ENCODE assay signal across 21 cellular contexts in genomic region chr2:82538590-82538989, GRCh38.
A peak's percentile ranks its signal among the peaks of the same experiment; 100 is the strongest.
DNase-seq lines count a peak whose midpoint lies in the region; ATAC-seq and TF ChIP-seq lines count a peak whose summit lies in the region.
"Had no signal": no experiment of that assay in that cellular context is flagged by ENCODE, and none has a peak within 500 bp of the region (broad histone marks: within the 10 kb centered on the region; RNA-seq: fewer than 3 reads in every experiment).

No MANE protein-coding gene starts in this region.

- no peak overlapping the region for H3K9ac ChIP-seq in OCI-LY3 (ENCODE audit: low read length)
- H3K9ac ChIP-seq: BLaER1 had no signal

- H3K9me3 ChIP-seq in left ventricle myocardium inferior (replicated peaks) = no peaks in the 10 kb centered on the region
- H3K9me3 ChIP-seq in OCI-LY3 (ENCODE audit: insufficient read depth, low read length) = no peaks in the 10 kb centered on the region
- H3K9me3 ChIP-seq: BE2C, BLaER1 had no signal

- H4K20me1 ChIP-seq in OCI-LY3 (ENCODE audit: insufficient read depth, low read length) = no peaks in the 10 kb centered on the region
- H4K20me1 ChIP-seq: BLaER1 had no signal

- H3K27ac ChIP-seq in left ventricle myocardium inferior (replicated peaks) = peak overlapping the region; percentile 49
- H3K27ac ChIP-seq in OCI-LY3 (ENCODE audit: low read length) = no peak overlapping the region
- H3K27ac ChIP-seq: BLaER1 had no signal

- H3K27me3 ChIP-seq in left ventricle myocardium inferior (ENCODE audit: low read depth) (no peaks in the 10 kb centered on the region), OCI-LY3 (ENCODE audit: low read depth, low read length) (no peaks in the 10 kb centered on the region)
- H3K27me3 ChIP-seq: BE2C, BLaER1 had no signal

- H3K36me3 ChIP-seq in left ventricle myocardium inferior (no peaks in the 10 kb centered on the region), OCI-LY3 (replicated peaks; ENCODE audit: low read depth, low read length) (no peaks in the 10 kb centered on the region)
- H3K36me3 ChIP-seq: BE2C, BLaER1 had no signal

- peaks cover 14% of the 10 kb centered on the region for H3K4me1 ChIP-seq in left ventricle myocardium inferior
- H3K4me1 ChIP-seq in OCI-LY3 (ENCODE audit: low read length) = peaks cover 16% of the 10 kb centered on the region
- H3K4me1 ChIP-seq: BE2C, BLaER1 had no signal

- TF ChIP-seq CTCF in left ventricle myocardium inferior (IDR thresholded peaks at IDR 0.05; ENCODE audit: borderline replicate concordance) = no peak
- TF ChIP-seq CTCF in OCI-LY3 (IDR thresholded peaks at IDR 0.05; ENCODE audit: low read depth, low read length) = no peak
- no peak for TF ChIP-seq CTCF in foreskin fibroblast (IDR thresholded peaks at IDR 0.05; ENCODE audit: low read depth, low read length)

- DNase-seq in left ventricle myocardium inferior (no peak), left cardiac atrium (no peak), myocyte (ENCODE audit: low read depth) (peak; percentile 54), foreskin fibroblast (no peak)
- DNase-seq: 8988T; ACHN; BE2C; C1 segment of cervical spinal cord; CD4-positive, alpha-beta memory T cell; CD4-positive, CD25-positive, alpha-beta regulatory T cell; CD8-positive, alpha-beta memory T cell; COR-L47; DMS 273 treated with DMSO at 0.1 percent for 48 hours; DMS153; DMS79; DND-41; EL; GDM1 had no signal

- no peak overlapping the region for H2AFZ ChIP-seq in OCI-LY3 (ENCODE audit: low read depth, low read length)

- H3K4me3 ChIP-seq in left ventricle myocardium inferior = no peak overlapping the region
- no peak overlapping the region for H3K4me3 ChIP-seq in OCI-LY3 (ENCODE audit: low read length)
- no peak overlapping the region for H3K4me3 ChIP-seq in foreskin fibroblast (ENCODE audit: low read depth in 1 of 2, low read length in 2 of 2)
- H3K4me3 ChIP-seq: BLaER1, GM12878 had no signal

- H3K79me2 ChIP-seq in OCI-LY3 (ENCODE audit: low read length) = no peaks in the 10 kb centered on the region

- intact Hi-C loops in left ventricle myocardium inferior (cut with micrococcal nuclease) (no loop called here), left cardiac atrium (cut with DNase I) (no loop called here)

- H3K4me2 ChIP-seq in OCI-LY3 (ENCODE audit: low read length) = peak overlapping the region; percentile 35
- H3K4me2 ChIP-seq: BLaER1 had no signal

- no peak for ATAC-seq in left cardiac atrium
